27 cellular contexts compared by ENCODE assay signal in genomic region chr15:94031072-94031471, GRCh38.
"Had no signal": no experiment of that assay in that cellular context is flagged by ENCODE, and none has a peak within 500 bp of the region (broad histone marks: within the 10 kb centered on the region; RNA-seq: fewer than 3 reads in every experiment).

No MANE protein-coding gene starts in this region.

- H3K27me3 ChIP-seq: hepatocyte, right atrium auricular region, right lobe of liver, suprapubic skin, tibial nerve, upper lobe of left lung had no signal

- H3K9me3 Mint-ChIP-seq: mesothelial cell of epicardium; natural killer cell treated with Interleukin-12 subunit alpha and Interleukin-12 subunit beta and Interleukin-15 and Interleukin-18, amount 100 ng/mL, for 72 hours; stimulated activated naive B cell treated with anti-CD40 and anti-IgM and Interleukin-4, amounts not matched to agents 10 μg/mL and 1 μg/mL and 100 μg/mL, for 72 hours had no signal

- DNase-seq: heart right ventricle; islet precursor cell; left ventricle myocardium inferior; mesendoderm; naive thymus-derived CD4-positive, alpha-beta T cell; nucleus accumbens; psoas muscle; right lobe of liver; stimulated activated CD4-positive, alpha-beta T cell treated with anti-CD3 and anti-CD28 coated beads, Interleukin-12 subunit alpha, Interleukin-12 subunit beta, amount 100 ng/mL, for 4 hours; stimulated activated CD4-positive, alpha-beta T cell treated with anti-CD3 and anti-CD28 coated beads, Interleukin-15, amount 100 ng/mL, for 24 hours; stimulated activated CD4-positive, alpha-beta T cell treated with anti-CD3 and anti-CD28 coated beads, Interleukin-2, amount 100 ng/mL, for 24 hours; stimulated activated CD4-positive, alpha-beta T cell treated with anti-CD3 and anti-CD28 coated beads, Interleukin-4, amount 100 ng/mL, for 1 hour; stimulated activated naive B cell treated with anti-CD40 and anti-IgM and Interleukin-4, amounts not matched to agents 10 μg/mL and 1 μg/mL and 100 μg/mL, for 72 hours; stimulated activated naive CD8-positive, alpha-beta T cell treated with anti-CD3 and anti-CD28 coated beads, Interleukin-15, Interleukin-2, amounts not matched to agents 100 U/mL and 50 U/mL, for 24 hours; stomach; upper lobe of left lung had no signal

- H3K4me1 Mint-ChIP-seq: naive thymus-derived CD4-positive, alpha-beta T cell; stimulated activated naive B cell treated with anti-CD40 and anti-IgM and Interleukin-4, amounts not matched to agents 10 μg/mL and 1 μg/mL and 100 μg/mL, for 72 hours had no signal

- H3K36me3 Mint-ChIP-seq: mesothelial cell of epicardium; naive thymus-derived CD4-positive, alpha-beta T cell; natural killer cell treated with Interleukin-12 subunit alpha and Interleukin-12 subunit beta and Interleukin-15 and Interleukin-18, amount 100 ng/mL, for 72 hours; stimulated activated naive B cell treated with anti-CD40 and anti-IgM and Interleukin-4, amounts not matched to agents 10 μg/mL and 1 μg/mL and 100 μg/mL, for 72 hours had no signal

- H3K4me3 ChIP-seq: heart right ventricle, hepatocyte, left ventricle myocardium inferior, lung, psoas muscle, right atrium auricular region, right lobe of liver, skin epidermis, stomach, suprapubic skin, thoracic aorta, tibial nerve, upper lobe of left lung had no signal

- H3K4me1 ChIP-seq: heart right ventricle, left ventricle myocardium inferior, parathyroid adenoma, psoas muscle, right atrium auricular region, right lobe of liver, tibial nerve, upper lobe of left lung had no signal

- H3K27ac Mint-ChIP-seq: mesothelial cell of epicardium; natural killer cell treated with Interleukin-12 subunit alpha and Interleukin-12 subunit beta and Interleukin-15 and Interleukin-18, amount 100 ng/mL, for 72 hours; stimulated activated naive B cell treated with anti-CD40 and anti-IgM and Interleukin-4, amounts not matched to agents 10 μg/mL and 1 μg/mL and 100 μg/mL, for 72 hours had no signal

- H3K9me3 ChIP-seq: heart right ventricle, left ventricle myocardium inferior, psoas muscle, right atrium auricular region, right lobe of liver, stomach, suprapubic skin, thoracic aorta, tibial nerve, upper lobe of left lung had no signal

- H3K4me3 Mint-ChIP-seq: mesothelial cell of epicardium; naive thymus-derived CD4-positive, alpha-beta T cell; natural killer cell treated with Interleukin-12 subunit alpha and Interleukin-12 subunit beta and Interleukin-15 and Interleukin-18, amount 100 ng/mL, for 72 hours; neural crest cell; stimulated activated naive B cell treated with anti-CD40 and anti-IgM and Interleukin-4, amounts not matched to agents 10 μg/mL and 1 μg/mL and 100 μg/mL, for 72 hours had no signal

- ATAC-seq: heart right ventricle; naive thymus-derived CD4-positive, alpha-beta T cell; natural killer cell treated with Interleukin-12 subunit alpha and Interleukin-12 subunit beta and Interleukin-15 and Interleukin-18, amount 100 ng/mL, for 72 hours; psoas muscle; right lobe of liver; stimulated activated naive B cell treated with anti-CD40 and anti-IgM and Interleukin-4, amounts not matched to agents 10 μg/mL and 1 μg/mL and 100 μg/mL, for 72 hours; stimulated activated naive CD8-positive, alpha-beta T cell treated with anti-CD3 and anti-CD28 coated beads, Interleukin-15, Interleukin-2, amounts not matched to agents 100 U/mL and 50 U/mL, for 24 hours had no signal

- H3K36me3 ChIP-seq: heart right ventricle, left ventricle myocardium inferior, right atrium auricular region, right lobe of liver, stomach, suprapubic skin, thoracic aorta, tibial nerve, upper lobe of left lung had no signal

- H3K27ac ChIP-seq: heart right ventricle, hepatocyte, left ventricle myocardium inferior, parathyroid adenoma, psoas muscle, right atrium auricular region, right lobe of liver, suprapubic skin, thoracic aorta, tibial nerve, upper lobe of left lung had no signal
